Comparison of ENCODE assay signal across 14 cellular contexts in the genomic region with DNA sequence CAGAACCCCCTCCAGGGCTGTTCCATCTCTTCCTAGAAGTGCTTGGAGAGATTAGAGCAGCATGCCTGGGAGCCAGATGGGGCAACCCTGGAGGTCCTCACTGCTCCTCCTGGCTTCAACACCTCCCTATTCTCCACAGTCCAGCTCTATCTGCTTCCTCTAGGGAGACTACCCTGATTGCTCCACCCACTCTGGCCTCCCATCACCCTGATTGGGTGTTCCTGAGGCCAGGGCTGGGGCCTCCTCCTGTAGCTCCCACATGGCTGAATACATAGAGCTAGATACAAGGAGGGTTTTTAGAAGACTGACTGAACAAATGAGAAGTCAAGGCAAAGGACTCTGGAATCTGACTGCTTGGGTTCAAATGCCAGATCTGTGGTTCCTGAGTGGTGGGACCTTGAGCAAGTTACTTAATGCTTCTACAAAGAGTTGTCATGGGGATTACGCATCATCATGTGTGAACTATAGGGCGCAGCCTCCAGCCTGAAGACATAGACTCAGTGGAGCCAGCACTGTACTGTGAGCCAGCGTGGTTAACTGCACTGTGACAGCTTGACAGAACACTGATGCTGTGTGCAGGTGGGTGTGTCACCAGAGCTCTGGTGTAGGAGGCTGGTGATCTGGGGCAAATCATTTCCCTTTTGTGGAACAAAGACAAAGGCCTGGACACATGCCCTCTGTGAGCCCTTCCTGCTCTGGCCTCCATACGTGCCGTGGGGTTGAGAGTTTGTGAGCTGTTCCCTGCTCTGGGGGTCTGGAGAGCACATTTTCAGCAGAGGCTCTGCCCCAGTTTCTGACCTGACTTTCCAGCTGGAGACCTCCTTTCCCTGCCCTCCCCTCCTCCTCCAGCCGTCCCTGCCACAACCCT.
DNase-seq lines count a peak whose midpoint lies in the region; ATAC-seq, FAIRE-seq and TF ChIP-seq lines count a peak whose summit lies in the region.
"Had no signal": no experiment of that assay in that cellular context is flagged by ENCODE, and none has a peak within 500 bp of the region (broad histone marks: within the 10 kb centered on the region; RNA-seq: fewer than 3 reads in every experiment).

No MANE protein-coding gene starts in this region.

- no peak overlapping the region for H2BK5ac ChIP-seq in mesendoderm (ENCODE audit: low read length)

- no peaks in the 10 kb centered on the region for H3K79me1 ChIP-seq in mesendoderm (ENCODE audit: low read length)

- peak overlapping the region in 7 of 12 donors; percentile 6 to 69 (median 39) for H3K27ac ChIP-seq in heart left ventricle
- no peak overlapping the region for H3K27ac ChIP-seq in K562 (ENCODE audit: extremely low read depth, low read depth, low read length)
- H3K27ac ChIP-seq in mesendoderm (ENCODE audit: low read depth, low read length), result no peak overlapping the region
- H3K27ac ChIP-seq in aorta (ENCODE audit: low read depth in 1 of 2, low read length in 2 of 2), result no peak overlapping the region
- no peak overlapping the region for H3K27ac ChIP-seq in GM23338 (ENCODE audit: low read depth)

- peaks cover 10% of the 10 kb centered on the region; the same call in 2 of the 3 replicates for H3K4me1 Mint-ChIP-seq in GM23338
- H3K4me1 Mint-ChIP-seq: activated CD4-positive, alpha-beta T cell treated with anti-CD3 and anti-CD28 coated beads for 36 hours; activated naive CD4-positive, alpha-beta T cell treated with anti-CD3 and anti-CD28 coated beads, Interleukin-2, amount 50 U/mL, for 24 hours; neural crest cell had no signal

- H3K4me1 ChIP-seq in heart left ventricle, result peaks cover 0 to 51% (median 22%) of the 10 kb centered on the region in 12 donors
- peaks cover 0 to 6% of the 10 kb centered on the region in 2 experiments; a peak in 1 of 5 replicates for H3K4me1 ChIP-seq in K562 (replicated peaks in 1 of 2; ENCODE audit: control insufficient read depth in 2 of 2, insufficient read depth in 2 of 2, low read length in 2 of 2)
- H3K4me1 ChIP-seq in mesendoderm (ENCODE audit: control insufficient read depth, low read depth, low read length), result no peaks in the 10 kb centered on the region
- no peaks in the 10 kb centered on the region for H3K4me1 ChIP-seq in aorta (ENCODE audit: control insufficient read depth in 1 of 2, insufficient read depth in 2 of 2, low read length in 2 of 2)
- no peaks in the 10 kb centered on the region for H3K4me1 ChIP-seq in GM23338 (ENCODE audit: insufficient read depth)

- BruUV-seq in K562 (replicated peaks; lab: Mats Ljungman, UMichigan), result no TSS peak

- H3K4me3 ChIP-seq in heart left ventricle (no peak overlapping the region), K562 (no peak overlapping the region), mesendoderm (ENCODE audit: low read length) (no peak overlapping the region), aorta (ENCODE audit: low read length in 2 of 2) (no peak overlapping the region), GM23338 (no peak overlapping the region)

- H2AK5ac ChIP-seq in mesendoderm (ENCODE audit: low read length), result no peak overlapping the region

- H3K23ac ChIP-seq in mesendoderm (ENCODE audit: low read length), result no peak overlapping the region

- peaks cover 4% of the 10 kb centered on the region; the same call in 1 of the 3 replicates for H3K36me3 Mint-ChIP-seq in GM23338 (ENCODE audit: low read depth)
- H3K36me3 Mint-ChIP-seq: activated naive CD4-positive, alpha-beta T cell treated with anti-CD3 and anti-CD28 coated beads, Interleukin-2, amount 50 U/mL, for 24 hours had no signal

- ATAC-seq in heart left ventricle (peak in 1 of 4 donors; percentile 13), left ventricle myocardium superior (no peak), K562 (peak; percentile 53), aorta (ENCODE audit: low FRiP score) (peak; percentile 35), GM23338 (no peak; the same call in 2 of the 3 replicates)
- ATAC-seq: activated CD4-positive, alpha-beta T cell treated with anti-CD3 and anti-CD28 coated beads for 36 hours had no signal

- TF ChIP-seq EP300 in K562 (IDR thresholded peaks at IDR 0.05; ENCODE audit: low read length), result no peak

- H3K9me2 ChIP-seq in GM23338 (ENCODE audit: insufficient read depth), result no peaks in the 10 kb centered on the region

- H3K27me3 ChIP-seq in heart left ventricle, result no peaks in the 10 kb centered on the region
- H3K27me3 ChIP-seq in K562 (ENCODE audit: control insufficient read depth in 2 of 2, insufficient read depth in 2 of 2, low read length in 2 of 2), result peaks cover 7 to 51% of the 10 kb centered on the region in 2 experiments
- H3K27me3 ChIP-seq in mesendoderm (ENCODE audit: insufficient read depth, low read length, poor library complexity), result no peaks in the 10 kb centered on the region
- no peaks in the 10 kb centered on the region for H3K27me3 ChIP-seq in aorta (ENCODE audit: control insufficient read depth in 1 of 2, insufficient read depth in 2 of 2, low read length in 1 of 2)
- H3K27me3 ChIP-seq in GM23338 (ENCODE audit: insufficient read depth), result no peaks in the 10 kb centered on the region

- H2AFZ ChIP-seq in K562 (ENCODE audit: low read depth, low read length), result no peak overlapping the region
- no peak overlapping the region for H2AFZ ChIP-seq in GM23338

- no peak overlapping the region for H3K56ac ChIP-seq in mesendoderm (ENCODE audit: low read length)

- CTCF ChIA-PET in K562 (lab: Yijun Ruan, JAX; ENCODE audit: low intra/inter-chr PET ratio), result no interaction called here

- H3K4me3 Mint-ChIP-seq in GM23338, result no peak overlapping the region
- H3K4me3 Mint-ChIP-seq: activated CD4-positive, alpha-beta T cell treated with anti-CD3 and anti-CD28 coated beads for 36 hours; activated naive CD4-positive, alpha-beta T cell treated with anti-CD3 and anti-CD28 coated beads, Interleukin-2, amount 50 U/mL, for 24 hours; neural crest cell had no signal

- H3K4me2 ChIP-seq in K562 (ENCODE audit: insufficient read depth, low read length) (no peak overlapping the region), mesendoderm (ENCODE audit: low read length) (no peak overlapping the region), GM23338 (no peak overlapping the region)

- H3K79me2 ChIP-seq in K562 (ENCODE audit: control insufficient read depth, insufficient read depth, low read length), result no peaks in the 10 kb centered on the region
- H3K79me2 ChIP-seq in mesendoderm (ENCODE audit: control insufficient read depth, insufficient read depth, low read length), result no peaks in the 10 kb centered on the region
- H3K79me2 ChIP-seq in GM23338 (replicated peaks; ENCODE audit: insufficient read depth), result no peaks in the 10 kb centered on the region

- H2BK15ac ChIP-seq in mesendoderm (replicated peaks; ENCODE audit: low read depth), result no peak overlapping the region

- in situ Hi-C loops in K562 (cut with MboI), result no loop called here

- no peak for TF ChIP-seq RAD21 in K562 (CRISPR knock-in tag; conservative IDR thresholded peaks at IDR 0.05 in 1 of 2, IDR thresholded peaks at IDR 0.05 in 1 of 2)

- TF ChIP-seq POLR2A in heart left ventricle (IDR thresholded peaks at IDR 0.05) (no peak), K562 (conservative IDR thresholded peaks at IDR 0.05) (no peak)

- peaks cover 8% of the 10 kb centered on the region for H3K27me3 Mint-ChIP-seq in GM23338 (ENCODE audit: insufficient read depth, low read depth, poor library complexity)
- H3K27me3 Mint-ChIP-seq: activated CD4-positive, alpha-beta T cell treated with anti-CD3 and anti-CD28 coated beads for 36 hours had no signal

- POLR2A ChIA-PET in K562 (lab: Yijun Ruan, JAX), result interaction anchor here (0.6 kb wide), 1 partner anchor 12 kb away, joined by 3 read pairs; no protein-coding TSS in a partner anchor

- H3K9me3 Mint-ChIP-seq in GM23338, result no peaks in the 10 kb centered on the region
- H3K9me3 Mint-ChIP-seq: activated naive CD4-positive, alpha-beta T cell treated with anti-CD3 and anti-CD28 coated beads, Interleukin-2, amount 50 U/mL, for 24 hours; neural crest cell had no signal

- H4K8ac ChIP-seq in mesendoderm (ENCODE audit: low read depth, low read length), result no peak overlapping the region

- H3K27ac Mint-ChIP-seq in GM23338, result no peak overlapping the region
- H3K27ac Mint-ChIP-seq: activated CD4-positive, alpha-beta T cell treated with anti-CD3 and anti-CD28 coated beads for 36 hours; activated naive CD4-positive, alpha-beta T cell treated with anti-CD3 and anti-CD28 coated beads, Interleukin-2, amount 50 U/mL, for 24 hours had no signal

- H4K20me1 ChIP-seq in K562 (replicated peaks; ENCODE audit: control insufficient read depth, insufficient read depth, low read length), result peaks cover 4% of the 10 kb centered on the region; the same call in 1 of the 2 replicates
- H4K20me1 ChIP-seq in GM23338 (replicated peaks; ENCODE audit: insufficient read depth), result no peaks in the 10 kb centered on the region

- H3K9ac ChIP-seq in K562 (ENCODE audit: insufficient read depth in 1 of 2, low read depth in 2 of 2, low read length in 2 of 2) (no peak overlapping the region), mesendoderm (ENCODE audit: low read length) (no peak overlapping the region)

- no peaks in the 10 kb centered on the region for H3F3A ChIP-seq in GM23338 (replicated peaks; ENCODE audit: low read depth)

- intact Hi-C loops in heart left ventricle (cut with DNase I) (loop anchor here in 4 of 10 donors (5.0 kb wide), 3 partner anchors 32 to 73 kb away; a partner anchor contains a TSS), left ventricle myocardium superior (cut with micrococcal nuclease) (no loop called here), K562 (cut with micrococcal nuclease) (no loop called here), aorta (cut with DNase I) (no loop called here)

- no peaks in the 10 kb centered on the region for H3K9me1 ChIP-seq in K562 (ENCODE audit: control insufficient read depth, insufficient read depth, low read length)

- no peak for FAIRE-seq in K562 (lab: Jason Lieb, UNC)
- FAIRE-seq: frontal cortex had no signal

- DNase-seq in heart left ventricle, result peak in 2 of 5 donors; percentile 6 to 17
- DNase-seq in left ventricle myocardium superior, result no peak
- DNase-seq in K562 (ENCODE audit: extremely low read depth in 1 of 4, low spot score in 3 of 4), result peak in 1 of 4 experiments; percentile 32
- DNase-seq in mesendoderm, result peak; percentile 15
- peak in 1 of 2 donors; percentile 38 for DNase-seq in aorta
- DNase-seq in NCI-H1105 treated with DMSO at 0.1 percent for 48 hours (lab: John Stamatoyannopoulos, UW), result no peak
- no peak for DNase-seq in GM23338 (ENCODE audit: low spot score)
- no peak for DNase-seq in T1000 (lab: John Stamatoyannopoulos, UW)
- DNase-seq: activated CD4-positive, alpha-beta T cell treated with anti-CD3 and anti-CD28 coated beads for 36 hours; cortex of kidney; NCI-H2107 had no signal

- no peak overlapping the region for H2BK120ac ChIP-seq in mesendoderm (ENCODE audit: low read depth, low read length)

- WGBS in heart left ventricle, 4 donors, result 42 to 63% (median 56%) methylated on average over 6 of the region's 6 CpGs
- 1% methylated on average over 6 of the region's 6 CpGs for WGBS in K562 (ENCODE audit: insufficient coverage, low coverage, missing lambda C conversion rate)
- WGBS in mesendoderm (ENCODE audit: extremely low coverage, insufficient coverage, low lambda C conversion rate), result no CpG with 5 or more reads among the region's 6 CpGs
- WGBS in aorta, 2 donors, result 75 to 80% methylated on average over 6 of the region's 6 CpGs

- H3K36me3 ChIP-seq in heart left ventricle (peaks cover 0 to 48% (median 0%) of the 10 kb centered on the region in 9 donors), K562 (ENCODE audit: control insufficient read depth, insufficient read depth, low read length) (no peaks in the 10 kb centered on the region), mesendoderm (ENCODE audit: control insufficient read depth, insufficient read depth, low read length) (no peaks in the 10 kb centered on the region), aorta (ENCODE audit: control insufficient read depth in 1 of 2, insufficient read depth in 2 of 2, low read length in 1 of 2) (no peaks in the 10 kb centered on the region), GM23338 (ENCODE audit: insufficient read depth) (no peaks in the 10 kb centered on the region)

- no peak overlapping the region for H3K4ac ChIP-seq in mesendoderm (ENCODE audit: low read depth, low read length)

- peaks cover 0 to 24% (median 0%) of the 10 kb centered on the region in 12 donors for H3K9me3 ChIP-seq in heart left ventricle
- H3K9me3 ChIP-seq in K562 (replicated peaks; ENCODE audit: control insufficient read depth, insufficient read depth, low read depth, low read length), result no peaks in the 10 kb centered on the region
- no peaks in the 10 kb centered on the region for H3K9me3 ChIP-seq in aorta (ENCODE audit: control insufficient read depth, low read length)

- no peak overlapping the region for H3K18ac ChIP-seq in mesendoderm (ENCODE audit: low read length)

- no peak overlapping the region for H4K5ac ChIP-seq in mesendoderm (ENCODE audit: low read length)

- TF ChIP-seq CTCF in heart left ventricle (IDR thresholded peaks at IDR 0.05) (no peak), K562 (IDR thresholded peaks at IDR 0.05 in 2 of 3, conservative IDR thresholded peaks at IDR 0.05 in 1 of 3; ENCODE audit: insufficient read depth in 2 of 3, low read depth in 1 of 3, low read length in 3 of 3) (no peak), GM23338 (conservative IDR thresholded peaks at IDR 0.05; ENCODE audit: low read depth in 2 of 2) (no peak)

Comparison
In these comparisons a context has a peak if more than half of its experiments do, and no peak if none do; other contexts are left out.
1. ATAC-seq: peak in K562 (single experiment) and aorta (single experiment); none in left ventricle myocardium superior (single experiment) and GM23338 (single experiment).
2. H3K27ac ChIP-seq: peak in heart left ventricle (7 of 12); none in K562 (single experiment), mesendoderm (single experiment), aorta (0 of 2) and GM23338 (single experiment).